9 cellular contexts compared by ENCODE assay signal in the genomic region with DNA sequence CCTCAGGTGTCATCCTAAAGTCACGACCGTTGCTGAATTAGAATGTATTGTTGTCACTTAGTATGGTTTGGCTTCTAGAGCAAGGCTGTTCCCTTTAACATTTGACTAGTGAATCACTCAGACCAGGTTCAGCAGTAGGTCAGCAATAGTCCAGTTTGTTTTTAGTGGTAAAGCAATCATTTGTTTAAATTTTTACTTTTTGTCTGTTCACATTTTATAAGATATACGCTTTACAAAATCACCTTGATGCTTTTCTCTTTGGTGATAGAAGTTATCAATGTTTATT. TPM values are rescaled to one million over a fixed set of nuclear protein-coding genes. Genes with fewer than 3 reads are reported as not detected.
DNase-seq lines count a peak whose midpoint lies in the region; ATAC-seq, FAIRE-seq and TF ChIP-seq lines count a peak whose summit lies in the region.
"Had no signal": no experiment of that assay in that cellular context is flagged by ENCODE, and none has a peak within 500 bp of the region (broad histone marks: within the 10 kb centered on the region; RNA-seq: fewer than 3 reads in every experiment).

No MANE protein-coding gene starts in this region.

- no peaks in the 10 kb centered on the region for H3K27me3 ChIP-seq in GM23338 (ENCODE audit: insufficient read depth)
- no peaks in the 10 kb centered on the region for H3K27me3 ChIP-seq in astrocyte (ENCODE audit: insufficient read depth, low read length)
- H3K27me3 ChIP-seq: pancreas had no signal

- H3K36me3 ChIP-seq in GM23338 (ENCODE audit: insufficient read depth) (no peaks in the 10 kb centered on the region), astrocyte (ENCODE audit: insufficient read depth, low read length) (no peaks in the 10 kb centered on the region)

- in situ Hi-C loops in ACHN (cut with HindIII; ENCODE audit: low pct_ligation_motif_present, low pct_unique_long_range_greater_than_20kb, low sequenced_read_pairs): no loop called here

- H3K4me1 ChIP-seq in GM23338 (ENCODE audit: insufficient read depth) (peaks cover 5% of the 10 kb centered on the region; the same call in 1 of the 2 replicates), astrocyte (ENCODE audit: insufficient read depth, low read length) (peaks cover 26% of the 10 kb centered on the region)

- H3K9ac ChIP-seq in astrocyte (ENCODE audit: low read length): no peak overlapping the region

- no peak overlapping the region for H3K4me3 ChIP-seq in GM23338
- H3K4me3 ChIP-seq in astrocyte (ENCODE audit: insufficient read depth, low read depth, low read length): no peak overlapping the region

- H2AFZ ChIP-seq in GM23338 (no peak overlapping the region), astrocyte (ENCODE audit: low read depth, low read length) (no peak overlapping the region)

- H3K4me2 ChIP-seq in GM23338 (no peak overlapping the region), astrocyte (ENCODE audit: low read length) (peak overlapping the region; percentile 84)

- no peak for ATAC-seq in GM23338
- ATAC-seq in GM18858 (IDR thresholded peaks at IDR 0.05; ENCODE audit: unreplicated experiment): no peak
- no peak for ATAC-seq in GM21529 (IDR thresholded peaks at IDR 0.05; ENCODE audit: unreplicated experiment)
- ATAC-seq in HG03095 (IDR thresholded peaks at IDR 0.05; ENCODE audit: unreplicated experiment): no peak

- H4K20me1 ChIP-seq in GM23338 (replicated peaks; ENCODE audit: insufficient read depth) (no peaks in the 10 kb centered on the region), astrocyte (ENCODE audit: insufficient read depth, low read length) (no peaks in the 10 kb centered on the region)

- peaks cover 8% of the 10 kb centered on the region for H3K27me3 Mint-ChIP-seq in GM23338 (ENCODE audit: insufficient read depth, low read depth, poor library complexity)
- H3K27me3 Mint-ChIP-seq in astrocyte (ENCODE audit: low read depth, unreplicated experiment): no peaks in the 10 kb centered on the region
- no peaks in the 10 kb centered on the region for H3K27me3 Mint-ChIP-seq in mesothelial cell of epicardium (ENCODE audit: low read depth)

- peaks cover 3% of the 10 kb centered on the region; the same call in 1 of the 3 replicates for H3K4me1 Mint-ChIP-seq in GM23338
- H3K4me1 Mint-ChIP-seq in astrocyte (ENCODE audit: low read depth, unreplicated experiment): peaks cover 19% of the 10 kb centered on the region
- H3K4me1 Mint-ChIP-seq in mesothelial cell of epicardium: peaks cover 26% of the 10 kb centered on the region

- H3F3A ChIP-seq in GM23338 (replicated peaks; ENCODE audit: low read depth): peaks cover 8% of the 10 kb centered on the region; the same call in 1 of the 2 replicates

- H3K27ac Mint-ChIP-seq in GM23338 (no peak overlapping the region), astrocyte (ENCODE audit: unreplicated experiment) (peak overlapping the region; percentile 60), mesothelial cell of epicardium (peak overlapping the region; percentile 72)

- DNase-seq in ACHN: peak; percentile 48
- DNase-seq in GM23338 (ENCODE audit: low spot score): no peak
- peak; percentile 55 for DNase-seq in astrocyte (ENCODE audit: low read depth)
- DNase-seq in mesothelial cell of epicardium (ENCODE audit: low spot score in 2 of 2, unreplicated experiment in 2 of 2): no peak
- DNase-seq in SKM-1 treated with dmso at 0.1 percent for 144 hours (lab: John Stamatoyannopoulos, UW; ENCODE audit: unreplicated experiment): no peak

- H3K27ac ChIP-seq in GM23338 (ENCODE audit: low read depth) (no peak overlapping the region), astrocyte (ENCODE audit: low read depth, low read length) (no peak overlapping the region)

- H3K9me2 ChIP-seq in GM23338 (ENCODE audit: insufficient read depth): no peaks in the 10 kb centered on the region; the same call in 1 of the 2 replicates

- peak overlapping the region; percentile 100 for H3K4me3 Mint-ChIP-seq in GM23338
- peak overlapping the region; percentile 91 for H3K4me3 Mint-ChIP-seq in astrocyte (ENCODE audit: unreplicated experiment)
- H3K4me3 Mint-ChIP-seq in mesothelial cell of epicardium: peak overlapping the region; percentile 95

- no peak for TF ChIP-seq CTCF in GM23338 (conservative IDR thresholded peaks at IDR 0.05; ENCODE audit: low read depth in 2 of 2)
- no peak for TF ChIP-seq CTCF in astrocyte (IDR thresholded peaks at IDR 0.05; ENCODE audit: insufficient read depth, low read depth, low read length)
- TF ChIP-seq CTCF in mesothelial cell of epicardium (IDR thresholded peaks at IDR 0.05; ENCODE audit: unreplicated experiment): no peak

- H3K9me3 Mint-ChIP-seq in GM23338 (no peaks in the 10 kb centered on the region), astrocyte (ENCODE audit: unreplicated experiment) (no peaks in the 10 kb centered on the region), mesothelial cell of epicardium (no peaks in the 10 kb centered on the region)

- H3K36me3 Mint-ChIP-seq in GM23338 (ENCODE audit: low read depth) (peaks cover 2% of the 10 kb centered on the region; the same call in 1 of the 3 replicates), astrocyte (ENCODE audit: low read depth, unreplicated experiment) (peaks cover 6% of the 10 kb centered on the region), mesothelial cell of epicardium (peaks cover 15% of the 10 kb centered on the region)

- H3K79me2 ChIP-seq in GM23338 (replicated peaks; ENCODE audit: insufficient read depth) (peaks cover 12% of the 10 kb centered on the region), astrocyte (ENCODE audit: insufficient read depth, low read length) (peaks cover 7% of the 10 kb centered on the region)

- no peak for FAIRE-seq in astrocyte (lab: Jason Lieb, UNC)
- FAIRE-seq: pancreas had no signal

- H3K9me3 ChIP-seq in astrocyte (ENCODE audit: insufficient read depth, low read depth, low read length): no peaks in the 10 kb centered on the region
- H3K9me3 ChIP-seq: pancreas had no signal

TF ChIP-seq in GM23338, 12 proteins besides CTCF, POLR2A, EP300 and RAD21 (continues in another document):
- TF ChIP-seq, protein P1, sequence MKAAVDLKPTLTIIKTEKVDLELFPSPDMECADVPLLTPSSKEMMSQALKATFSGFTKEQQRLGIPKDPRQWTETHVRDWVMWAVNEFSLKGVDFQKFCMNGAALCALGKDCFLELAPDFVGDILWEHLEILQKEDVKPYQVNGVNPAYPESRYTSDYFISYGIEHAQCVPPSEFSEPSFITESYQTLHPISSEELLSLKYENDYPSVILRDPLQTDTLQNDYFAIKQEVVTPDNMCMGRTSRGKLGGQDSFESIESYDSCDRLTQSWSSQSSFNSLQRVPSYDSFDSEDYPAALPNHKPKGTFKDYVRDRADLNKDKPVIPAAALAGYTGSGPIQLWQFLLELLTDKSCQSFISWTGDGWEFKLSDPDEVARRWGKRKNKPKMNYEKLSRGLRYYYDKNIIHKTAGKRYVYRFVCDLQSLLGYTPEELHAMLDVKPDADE (IDR thresholded peaks at IDR 0.05): no peak
- no peak for TF ChIP-seq EZH2 (IDR thresholded peaks at IDR 0.05; ENCODE audit: low read depth, unreplicated experiment)
- TF ChIP-seq ZNF114 (CRISPR knock-in tag; IDR thresholded peaks at IDR 0.05): no peak
- TF ChIP-seq CREB1 (CRISPR knock-in tag; IDR thresholded peaks at IDR 0.05; ENCODE audit: low read depth): no peak
- TF ChIP-seq, protein P2, sequence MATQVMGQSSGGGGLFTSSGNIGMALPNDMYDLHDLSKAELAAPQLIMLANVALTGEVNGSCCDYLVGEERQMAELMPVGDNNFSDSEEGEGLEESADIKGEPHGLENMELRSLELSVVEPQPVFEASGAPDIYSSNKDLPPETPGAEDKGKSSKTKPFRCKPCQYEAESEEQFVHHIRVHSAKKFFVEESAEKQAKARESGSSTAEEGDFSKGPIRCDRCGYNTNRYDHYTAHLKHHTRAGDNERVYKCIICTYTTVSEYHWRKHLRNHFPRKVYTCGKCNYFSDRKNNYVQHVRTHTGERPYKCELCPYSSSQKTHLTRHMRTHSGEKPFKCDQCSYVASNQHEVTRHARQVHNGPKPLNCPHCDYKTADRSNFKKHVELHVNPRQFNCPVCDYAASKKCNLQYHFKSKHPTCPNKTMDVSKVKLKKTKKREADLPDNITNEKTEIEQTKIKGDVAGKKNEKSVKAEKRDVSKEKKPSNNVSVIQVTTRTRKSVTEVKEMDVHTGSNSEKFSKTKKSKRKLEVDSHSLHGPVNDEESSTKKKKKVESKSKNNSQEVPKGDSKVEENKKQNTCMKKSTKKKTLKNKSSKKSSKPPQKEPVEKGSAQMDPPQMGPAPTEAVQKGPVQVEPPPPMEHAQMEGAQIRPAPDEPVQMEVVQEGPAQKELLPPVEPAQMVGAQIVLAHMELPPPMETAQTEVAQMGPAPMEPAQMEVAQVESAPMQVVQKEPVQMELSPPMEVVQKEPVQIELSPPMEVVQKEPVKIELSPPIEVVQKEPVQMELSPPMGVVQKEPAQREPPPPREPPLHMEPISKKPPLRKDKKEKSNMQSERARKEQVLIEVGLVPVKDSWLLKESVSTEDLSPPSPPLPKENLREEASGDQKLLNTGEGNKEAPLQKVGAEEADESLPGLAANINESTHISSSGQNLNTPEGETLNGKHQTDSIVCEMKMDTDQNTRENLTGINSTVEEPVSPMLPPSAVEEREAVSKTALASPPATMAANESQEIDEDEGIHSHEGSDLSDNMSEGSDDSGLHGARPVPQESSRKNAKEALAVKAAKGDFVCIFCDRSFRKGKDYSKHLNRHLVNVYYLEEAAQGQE (IDR thresholded peaks at IDR 0.05; ENCODE audit: unreplicated experiment): no peak
- TF ChIP-seq STAT1 (IDR thresholded peaks at IDR 0.05; ENCODE audit: unreplicated experiment): no peak
- no peak for TF ChIP-seq NANOG (IDR thresholded peaks at IDR 0.05; ENCODE audit: borderline replicate concordance)

RNA-seq across cellular contexts. Expression of a gene that starts 1.2 kb away (rescaled TPM):
- 21.5 and 27.9 TPM in 2 replicates for total RNA-seq in GM23338 (2014; rRNA removed; shearing (Covaris generic))
- polyA plus RNA-seq in GM23338 (2016; fragmentation: Nextera tagmentation; extraction: Ambion mirVana): 17.8 and 18.4 TPM in 2 replicates
- 27.3 and 28.5 TPM in 2 replicates for total RNA-seq in astrocyte
- 36.3 to 45.6 TPM (median 43.5 TPM) in 3 replicates for total RNA-seq in mesothelial cell of epicardium

RNA-seq across cellular contexts. Expression of a gene that starts 1.6 kb away (rescaled TPM):
- total RNA-seq in GM23338 (2014; rRNA removed; shearing (Covaris generic)): 0.54 and 1.5 TPM in 2 replicates
- 1.3 and 1.5 TPM in 2 replicates for polyA plus RNA-seq in GM23338 (2016; fragmentation: Nextera tagmentation; extraction: Ambion mirVana)
- total RNA-seq in astrocyte (1.6 and 2.6 TPM in 2 replicates), mesothelial cell of epicardium (0.80 to 1.4 TPM (median 1.0 TPM) in 3 replicates)

Comparison
In these comparisons a context has a peak if more than half of its experiments do, and no peak if none do; other contexts are left out.
1. DNase-seq: peak in ACHN (single experiment) and astrocyte (single experiment); none in GM23338 (single experiment), mesothelial cell of epicardium (0 of 2) and SKM-1 treated with dmso at 0.1 percent for 144 hours (single experiment).
2. Peak in every context shown above with its lines, with median percentiles within 50 percentile points of each other: H3K4me3 Mint-ChIP-seq.